Comparison of ENCODE assay signal across 23 cellular contexts in the genomic region with DNA sequence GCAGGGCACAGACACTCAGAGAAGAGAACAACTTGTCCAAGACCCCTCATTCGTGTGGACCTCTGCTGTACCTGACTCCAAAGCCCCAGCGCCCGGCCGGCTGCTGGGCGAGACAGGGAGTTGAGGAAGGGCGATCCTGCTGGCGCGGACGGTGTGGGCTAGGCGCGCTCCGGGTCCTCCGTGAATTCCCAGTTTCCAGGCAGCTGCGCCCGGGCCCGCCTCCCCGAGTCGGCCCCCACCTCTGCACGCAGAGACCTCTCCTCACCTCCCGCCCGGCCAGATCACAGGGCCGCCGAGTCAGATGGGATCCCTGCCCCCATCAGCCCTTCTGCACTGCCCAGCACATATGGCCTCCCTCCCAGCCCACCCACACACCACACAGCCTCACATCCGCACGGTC. TPM values are rescaled to one million over a fixed set of nuclear protein-coding genes. Genes with fewer than 3 reads are reported as not detected.
DNase-seq lines count a peak whose midpoint lies in the region; ATAC-seq and TF ChIP-seq lines count a peak whose summit lies in the region.
"Had no signal": no experiment of that assay in that cellular context is flagged by ENCODE, and none has a peak within 500 bp of the region (broad histone marks: within the 10 kb centered on the region; RNA-seq: fewer than 3 reads in every experiment).

No MANE protein-coding gene starts in this region.

- no peak for TF ChIP-seq CTCF in right atrium auricular region (IDR thresholded peaks at IDR 0.05)
- no peak for TF ChIP-seq CTCF in left ventricle myocardium inferior (IDR thresholded peaks at IDR 0.05; ENCODE audit: borderline replicate concordance)
- TF ChIP-seq CTCF in glutamatergic neuron (IDR thresholded peaks at IDR 0.05; ENCODE audit: partially characterized antibody, unreplicated experiment), result no peak
- no peak for TF ChIP-seq CTCF in parathyroid adenoma (IDR thresholded peaks at IDR 0.05)

- intact Hi-C loops in left ventricle myocardium inferior (cut with micrococcal nuclease), result no loop called here

- H3K27ac ChIP-seq in right atrium auricular region (no peak overlapping the region), left ventricle myocardium inferior (replicated peaks) (no peak overlapping the region), parathyroid adenoma (no peak overlapping the region)
- H3K27ac ChIP-seq: 22Rv1, PC-9, SK-N-MC had no signal

- H3K27ac Mint-ChIP-seq in glutamatergic neuron (ENCODE audit: unreplicated experiment), result no peak overlapping the region
- H3K27ac Mint-ChIP-seq: CD8-positive, alpha-beta memory T cell had no signal

- no peaks in the 10 kb centered on the region for H3K9me3 ChIP-seq in right atrium auricular region
- no peaks in the 10 kb centered on the region for H3K9me3 ChIP-seq in left ventricle myocardium inferior (replicated peaks)
- H3K9me3 ChIP-seq in parathyroid adenoma (ENCODE audit: control insufficient read depth, low read length), result no peaks in the 10 kb centered on the region

- H3K4me3 ChIP-seq in right atrium auricular region (no peak overlapping the region), left ventricle myocardium inferior (no peak overlapping the region), parathyroid adenoma (ENCODE audit: low read depth, low read length) (no peak overlapping the region)
- H3K4me3 ChIP-seq: PC-9, SK-N-MC had no signal

- peak overlapping the region; percentile 7 for H3K4me3 Mint-ChIP-seq in glutamatergic neuron (ENCODE audit: unreplicated experiment)
- H3K4me3 Mint-ChIP-seq: CD8-positive, alpha-beta memory T cell had no signal

- H3K36me3 Mint-ChIP-seq in glutamatergic neuron (ENCODE audit: unreplicated experiment), result no peaks in the 10 kb centered on the region

- H3K4me2 ChIP-seq in parathyroid adenoma (ENCODE audit: low read length), result no peak overlapping the region
- H3K4me2 ChIP-seq: PC-9 had no signal

- H3K27me3 ChIP-seq in right atrium auricular region (no peaks in the 10 kb centered on the region), left ventricle myocardium inferior (ENCODE audit: low read depth) (peaks cover 62% of the 10 kb centered on the region), parathyroid adenoma (ENCODE audit: control insufficient read depth, insufficient read depth, low read length) (no peaks in the 10 kb centered on the region)

- no peak overlapping the region for H3K9ac ChIP-seq in parathyroid adenoma

- DNase-seq in right atrium auricular region (ENCODE audit: low spot score) (peak; percentile 50), left ventricle myocardium inferior (no peak), glutamatergic neuron (no peak)
- DNase-seq: ACHN; C1 segment of cervical spinal cord; Calu3; CD8-positive, alpha-beta memory T cell; HCEC 1CT; KG1; NCI-H1092 treated with DMSO at 0.1 percent for 48 hours; NCI-H1436 treated with DMSO at 0.1 percent for 48 hours; NCI-H1930; PC-9; RPMI8226; SHP77 treated with DMSO at 0.1 percent for 48 hours had no signal

- ATAC-seq in GM19395 (IDR thresholded peaks at IDR 0.05; ENCODE audit: unreplicated experiment) (no peak), GM19455 (IDR thresholded peaks at IDR 0.05; ENCODE audit: unreplicated experiment) (no peak), GM21825 (IDR thresholded peaks at IDR 0.05; ENCODE audit: unreplicated experiment) (no peak), HG02938 (IDR thresholded peaks at IDR 0.05; ENCODE audit: unreplicated experiment) (no peak)

- H3K9me3 Mint-ChIP-seq in glutamatergic neuron (ENCODE audit: unreplicated experiment), result no peaks in the 10 kb centered on the region
- H3K9me3 Mint-ChIP-seq: CD8-positive, alpha-beta memory T cell had no signal

- H3K4me1 ChIP-seq in right atrium auricular region (peaks cover 0 to 7% of the 10 kb centered on the region in 2 donors), left ventricle myocardium inferior (no peaks in the 10 kb centered on the region), parathyroid adenoma (no peaks in the 10 kb centered on the region)

- no peaks in the 10 kb centered on the region for H3K79me2 ChIP-seq in parathyroid adenoma

- peak overlapping the region; percentile 22 for H2AFZ ChIP-seq in parathyroid adenoma
- H2AFZ ChIP-seq: PC-9 had no signal

- peaks cover 11% of the 10 kb centered on the region for H3K4me1 Mint-ChIP-seq in glutamatergic neuron (ENCODE audit: low read depth, unreplicated experiment)

- H3K27me3 Mint-ChIP-seq in glutamatergic neuron (ENCODE audit: unreplicated experiment), result no peaks in the 10 kb centered on the region

- no peaks in the 10 kb centered on the region for H3K36me3 ChIP-seq in right atrium auricular region
- H3K36me3 ChIP-seq in left ventricle myocardium inferior, result no peaks in the 10 kb centered on the region
- H3K36me3 ChIP-seq in parathyroid adenoma (ENCODE audit: control insufficient read depth, insufficient read depth, low read length), result no peaks in the 10 kb centered on the region

RNA-seq across cellular contexts. Expression of a gene that starts 7.5 kb away (rescaled TPM):
- total RNA-seq in right atrium auricular region (not detected), left ventricle myocardium inferior (not detected), glutamatergic neuron (ENCODE audit: unreplicated experiment) (not detected)
- total RNA-seq: Calu3; CD8-positive, alpha-beta memory T cell; NCI-H460; PC-9 had no signal

RNA-seq across cellular contexts. Expression of a gene that starts 18.8 kb away (rescaled TPM):
- total RNA-seq in right atrium auricular region (not detected), left ventricle myocardium inferior (not detected), glutamatergic neuron (ENCODE audit: unreplicated experiment) (not detected)
- total RNA-seq: Calu3; CD8-positive, alpha-beta memory T cell; NCI-H460; PC-9 had no signal
